ENCODE assay signal across 8 cellular contexts in the genomic region with DNA sequence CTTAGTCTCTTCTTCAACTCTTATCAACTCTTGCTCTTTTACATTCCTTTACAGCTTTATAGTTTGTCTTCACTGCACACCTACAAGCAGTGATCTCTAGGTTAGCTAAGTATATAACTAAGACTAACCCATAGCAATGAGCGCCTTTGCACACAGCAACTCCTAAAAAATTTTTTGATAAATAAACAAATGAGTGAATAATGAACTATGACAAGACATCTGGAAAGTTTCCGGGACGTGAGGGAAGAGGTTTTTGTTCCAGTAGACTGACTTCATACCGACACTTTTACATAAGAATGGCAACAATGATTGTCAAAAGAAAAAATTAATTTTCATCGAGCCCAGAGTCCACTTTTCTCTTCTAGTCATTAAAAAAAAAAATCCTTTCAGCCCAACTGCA.
DNase-seq lines count a peak whose midpoint lies in the region; ATAC-seq and TF ChIP-seq lines count a peak whose summit lies in the region.

No MANE protein-coding gene starts in this region.

- H3K27me3 Mint-ChIP-seq in dendritic cell treated with granulocyte-macrophage colony-stimulating factor and Interleukin-4, amounts not matched to agents 40 ng/mL and 50 ng/mL, for 4 days = no peaks in the 10 kb centered on the region
- no peaks in the 10 kb centered on the region for H3K27me3 Mint-ChIP-seq in naive thymus-derived CD8-positive, alpha-beta T cell

- peak overlapping the region; percentile 92 for H3K27ac Mint-ChIP-seq in dendritic cell treated with granulocyte-macrophage colony-stimulating factor and Interleukin-4, amounts not matched to agents 40 ng/mL and 50 ng/mL, for 4 days
- peak overlapping the region; percentile 93 to 98 (median 96) for H3K27ac Mint-ChIP-seq in naive thymus-derived CD8-positive, alpha-beta T cell

- POLR2A ChIA-PET in naive thymus-derived CD8-positive, alpha-beta T cell (lab: Charles Lee) = interaction anchor here (0.8 to 2.9 kb wide), 10 partner anchors 14 to 151 kb away, joined by 3 to 26 read pairs (median 9); a partner anchor contains a TSS

- peak overlapping the region; percentile 94 for H3K4me3 Mint-ChIP-seq in dendritic cell treated with granulocyte-macrophage colony-stimulating factor and Interleukin-4, amounts not matched to agents 40 ng/mL and 50 ng/mL, for 4 days
- H3K4me3 Mint-ChIP-seq in naive thymus-derived CD8-positive, alpha-beta T cell = peak overlapping the region; percentile 94 to 99 (median 96)

- no peak for ATAC-seq in naive thymus-derived CD8-positive, alpha-beta T cell
- ATAC-seq in sciatic nerve = no peak

- peak overlapping the region; percentile 66 for H3K4me3 ChIP-seq in AG10803 (ENCODE audit: low read length)

- no peaks in the 10 kb centered on the region for H3K9me3 Mint-ChIP-seq in dendritic cell treated with granulocyte-macrophage colony-stimulating factor and Interleukin-4, amounts not matched to agents 40 ng/mL and 50 ng/mL, for 4 days
- H3K9me3 Mint-ChIP-seq in naive thymus-derived CD8-positive, alpha-beta T cell = no peaks in the 10 kb centered on the region

- TF ChIP-seq CTCF in AG10803 (conservative IDR thresholded peaks at IDR 0.05; ENCODE audit: low read length) = no peak

- peaks cover 32% of the 10 kb centered on the region for H3K4me1 Mint-ChIP-seq in dendritic cell treated with granulocyte-macrophage colony-stimulating factor and Interleukin-4, amounts not matched to agents 40 ng/mL and 50 ng/mL, for 4 days (ENCODE audit: low read depth)
- peaks cover 20 to 39% (median 38%) of the 10 kb centered on the region in 4 donors for H3K4me1 Mint-ChIP-seq in naive thymus-derived CD8-positive, alpha-beta T cell

- intact Hi-C loops in dendritic cell treated with granulocyte-macrophage colony-stimulating factor and Interleukin-4, amounts not matched to agents 40 ng/mL and 50 ng/mL, for 4 days (cut with micrococcal nuclease) = loop anchor here (5.0 to 10.0 kb wide), 3 partner anchors 146 to 271 kb away; a partner anchor contains a TSS
- intact Hi-C loops in sciatic nerve (cut with DNase I) = no loop called here

- H3K36me3 Mint-ChIP-seq in dendritic cell treated with granulocyte-macrophage colony-stimulating factor and Interleukin-4, amounts not matched to agents 40 ng/mL and 50 ng/mL, for 4 days (ENCODE audit: low read depth) = peaks cover 11% of the 10 kb centered on the region
- peaks cover 0 to 9% (median 2%) of the 10 kb centered on the region in 3 donors for H3K36me3 Mint-ChIP-seq in naive thymus-derived CD8-positive, alpha-beta T cell

- DNase-seq in AG10803 (ENCODE audit: low read depth) = no peak
- peak; percentile 42 for DNase-seq in M059J (ENCODE audit: low read depth)
- no peak for DNase-seq in naive thymus-derived CD8-positive, alpha-beta T cell
- no peak for DNase-seq in sciatic nerve (ENCODE audit: low spot score)
- no peak for DNase-seq in SHP77 treated with DMSO at 0.1 percent for 48 hours (lab: John Stamatoyannopoulos, UW)
- no peak for DNase-seq in NCI-H146 (lab: John Stamatoyannopoulos, UW)
- no peak for DNase-seq in HUDEP-2 (lab: John Stamatoyannopoulos, UW; ENCODE audit: unreplicated experiment in 76 of 76)
